Comparison of ENCODE assay signal across 9 cellular contexts in genomic region chr22:38802671-38803121, GRCh38. TPM values are rescaled to one million over a fixed set of nuclear protein-coding genes. Genes with fewer than 3 reads are reported as not detected.
A peak's percentile ranks its signal among the peaks of the same experiment; 100 is the strongest.
DNase-seq lines count a peak whose midpoint lies in the region; ATAC-seq and TF ChIP-seq lines count a peak whose summit lies in the region.
"Had no signal": no experiment of that assay in that cellular context is flagged by ENCODE, and none has a peak within 500 bp of the region (broad histone marks: within the 10 kb centered on the region; RNA-seq: fewer than 3 reads in every experiment).

No MANE protein-coding gene starts in this region.

- peaks cover 0 to 15% (median 11%) of the 10 kb centered on the region in 4 donors for H3K4me1 ChIP-seq in esophagus muscularis mucosa

- TF ChIP-seq CTCF in Calu3 (IDR thresholded peaks at IDR 0.05; ENCODE audit: unreplicated experiment) (no peak), esophagus muscularis mucosa (IDR thresholded peaks at IDR 0.05) (no peak), GM10266 (IDR thresholded peaks at IDR 0.05; ENCODE audit: control insufficient read depth, insufficient read depth, low read depth, missing control alignments) (no peak)

- peak; percentile 64 for DNase-seq in Calu3
- DNase-seq in NCI-H2196 treated with DMSO at 0.1 percent for 48 hours (lab: John Stamatoyannopoulos, UW; ENCODE audit: unreplicated experiment) = peak; percentile 23
- DNase-seq in esophagus muscularis mucosa (ENCODE audit: extremely low spot score) = no peak
- peak; percentile 61 for DNase-seq in myocyte (ENCODE audit: low read depth)
- DNase-seq in GM10266 (ENCODE audit: extremely low spot score) = no peak
- DNase-seq in activated T-cell treated with anti-CD3 and anti-CD28 coated beads, Interleukin-2, amount 50 U/mL, for 4 hours = no peak
- no peak for DNase-seq in activated T-cell treated with anti-CD3 and anti-CD28 coated beads for 4 hours
- DNase-seq: activated CD8-positive, alpha-beta memory T cell treated with anti-CD3 and anti-CD28 coated beads for 24 hours had no signal

- no peaks in the 10 kb centered on the region for H3K36me3 ChIP-seq in esophagus muscularis mucosa

- TF ChIP-seq POLR2A in esophagus muscularis mucosa (IDR thresholded peaks at IDR 0.05; ENCODE audit: low read depth) = no peak

- H3K27ac Mint-ChIP-seq in Calu3 (ENCODE audit: unreplicated experiment) = no peak overlapping the region

- H3K9me3 ChIP-seq in esophagus muscularis mucosa = no peaks in the 10 kb centered on the region

- ATAC-seq in activated T-cell treated with anti-CD3 and anti-CD28 coated beads, Interleukin-2, amount 50 U/mL, for 4 hours = no peak
- ATAC-seq in HG02970 (IDR thresholded peaks at IDR 0.05; ENCODE audit: low FRiP score, unreplicated experiment) = no peak

- BruUV-seq in Calu3 (replicated peaks; lab: Mats Ljungman, UMichigan) = no TSS peak

- no peak overlapping the region for H3K4me3 ChIP-seq in esophagus muscularis mucosa

- H3K4me3 Mint-ChIP-seq in Calu3 (ENCODE audit: low read depth, unreplicated experiment) = no peak overlapping the region
- no peak overlapping the region for H3K4me3 Mint-ChIP-seq in activated T-cell treated with anti-CD3 and anti-CD28 coated beads, Interleukin-2, amount 50 U/mL, for 4 hours

- 28% methylated on average over 10 of the region's 10 CpGs for WGBS in esophagus muscularis mucosa

- intact Hi-C loops in Calu3 (cut with micrococcal nuclease; ENCODE audit: unreplicated experiment) (no loop called here), esophagus muscularis mucosa (cut with DNase I) (no loop called here)

- peaks cover 49% of the 10 kb centered on the region for H3K27me3 Mint-ChIP-seq in Calu3 (ENCODE audit: unreplicated experiment)
- peaks cover 6% of the 10 kb centered on the region for H3K27me3 Mint-ChIP-seq in activated T-cell treated with anti-CD3 and anti-CD28 coated beads, Interleukin-2, amount 50 U/mL, for 4 hours (ENCODE audit: low read depth)

- peaks cover 9% of the 10 kb centered on the region for H3K4me1 Mint-ChIP-seq in Calu3 (ENCODE audit: low read depth, unreplicated experiment)
- peaks cover 15% of the 10 kb centered on the region for H3K4me1 Mint-ChIP-seq in activated T-cell treated with anti-CD3 and anti-CD28 coated beads, Interleukin-2, amount 50 U/mL, for 4 hours (ENCODE audit: low read depth)

- peak overlapping the region in 3 of 4 donors; percentile 5 to 40 (median 27) for H3K27ac ChIP-seq in esophagus muscularis mucosa (replicated peaks in 1 of 4)

- no peak for TF ChIP-seq EP300 in esophagus muscularis mucosa (IDR thresholded peaks at IDR 0.05)

- no peaks in the 10 kb centered on the region for H3K9me3 Mint-ChIP-seq in Calu3 (ENCODE audit: low read depth, unreplicated experiment)
- H3K9me3 Mint-ChIP-seq in activated T-cell treated with anti-CD3 and anti-CD28 coated beads, Interleukin-2, amount 50 U/mL, for 4 hours = peaks cover 3% of the 10 kb centered on the region

- CTCF ChIA-PET in Calu3 (lab: Charles Lee) = interaction anchor here (0.7 to 1.5 kb wide), 2 partner anchors 34 to 67 kb away, joined by 8 read pairs; no protein-coding TSS in a partner anchor

- peaks cover 0 to 10% (median 0%) of the 10 kb centered on the region in 4 donors for H3K27me3 ChIP-seq in esophagus muscularis mucosa

- H3K36me3 Mint-ChIP-seq in Calu3 (ENCODE audit: insufficient read depth, unreplicated experiment) = no peaks in the 10 kb centered on the region
- H3K36me3 Mint-ChIP-seq in activated T-cell treated with anti-CD3 and anti-CD28 coated beads, Interleukin-2, amount 50 U/mL, for 4 hours (ENCODE audit: insufficient read depth) = peaks cover 3% of the 10 kb centered on the region

RNA-seq across cellular contexts. Expression of gene DNAL4, which starts 8.8 kb away (rescaled TPM):
- 14.7 and 15.6 TPM in 2 replicates for total RNA-seq in Calu3 (2022)
- 10 to 100 TPM in 3 of 4 donors, 1 to 10 TPM in 1; 9.3 to 15.2 (median 12.8) TPM for total RNA-seq in esophagus muscularis mucosa
- 18.9 and 20.1 TPM in 2 replicates for total RNA-seq in myocyte
- 23.8 TPM for polyA plus RNA-seq in myocyte (2012)
- 1 to 10 TPM; 4.5 to 6.1 (median 5.1) TPM for total RNA-seq in activated T-cell treated with anti-CD3 and anti-CD28 coated beads, Interleukin-2, amount 50 U/mL, for 4 hours

RNA-seq across cellular contexts. Expression of gene NPTXR, which starts 41.1 kb away (rescaled TPM):
- total RNA-seq in Calu3 (2022) (6.1 and 6.6 TPM in 2 replicates), esophagus muscularis mucosa (10 to 100 TPM in 1 of 4 donors, 1 to 10 TPM in 3; 8.2 to 15.0 (median 8.8) TPM), myocyte (0.47 and 0.96 TPM in 2 replicates)
- polyA plus RNA-seq in myocyte (2012) = 0.50 TPM
- total RNA-seq in activated T-cell treated with anti-CD3 and anti-CD28 coated beads, Interleukin-2, amount 50 U/mL, for 4 hours = 1 to 10 TPM; 2.0 to 2.5 (median 2.2) TPM

RNA-seq across cellular contexts. Expression of gene SUN2, which starts 46.9 kb away (rescaled TPM):
- total RNA-seq in Calu3 (2022) = 50.7 and 66.3 TPM in 2 replicates
- total RNA-seq in esophagus muscularis mucosa = 100 to 1,000 TPM; 417 to 598 (median 449) TPM
- 181 and 248 TPM in 2 replicates for total RNA-seq in myocyte
- polyA plus RNA-seq in myocyte (2012) = 84.4 TPM
- 10 to 100 TPM; 30.1 to 44.6 (median 44.0) TPM for total RNA-seq in activated T-cell treated with anti-CD3 and anti-CD28 coated beads, Interleukin-2, amount 50 U/mL, for 4 hours

Comparison
In these comparisons a context has a peak if more than half of its experiments do, and no peak if none do; other contexts are left out.
1. DNase-seq: peak in Calu3 (single experiment), NCI-H2196 treated with DMSO at 0.1 percent for 48 hours (single experiment) and myocyte (single experiment); none in esophagus muscularis mucosa (single experiment), GM10266 (single experiment), activated T-cell treated with anti-CD3 and anti-CD28 coated beads, Interleukin-2, amount 50 U/mL, for 4 hours (single experiment) and activated T-cell treated with anti-CD3 and anti-CD28 coated beads for 4 hours (single experiment).